Comparison of ENCODE assay signal across 14 cellular contexts in the genomic region with DNA sequence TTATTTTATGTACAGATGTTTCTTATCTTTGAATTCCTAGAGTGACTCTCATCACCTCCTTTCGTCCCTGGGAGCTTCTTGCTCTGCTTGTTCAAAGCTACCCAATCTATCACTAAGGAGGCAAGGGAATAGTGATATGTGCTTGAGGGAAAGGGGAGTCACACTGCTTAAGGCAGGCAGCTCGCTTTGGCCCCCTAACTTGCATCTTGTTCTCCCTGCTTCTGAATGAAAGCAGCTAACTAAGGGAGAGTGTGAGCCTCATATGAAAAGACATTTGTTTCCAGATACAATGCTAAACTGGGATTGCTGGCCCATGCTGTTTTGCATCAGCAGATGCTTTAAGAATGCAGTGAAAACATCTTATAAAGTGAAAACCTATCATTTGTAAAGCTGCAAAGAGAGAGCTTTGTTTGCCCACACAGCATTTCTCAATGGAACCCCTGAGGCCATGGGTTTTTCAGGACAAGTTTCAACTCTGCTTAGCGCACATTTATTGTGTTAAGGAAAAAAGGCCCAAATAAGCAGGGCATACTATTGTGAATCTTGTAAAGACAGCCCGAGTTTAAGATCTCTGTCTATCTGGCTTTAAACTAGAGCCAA.
A peak's percentile ranks its signal among the peaks of the same experiment; 100 is the strongest.
DNase-seq lines count a peak whose midpoint lies in the region; ATAC-seq lines count a peak whose summit lies in the region.
"Had no signal": no experiment of that assay in that cellular context is flagged by ENCODE, and none has a peak within 500 bp of the region (broad histone marks: within the 10 kb centered on the region; RNA-seq: fewer than 3 reads in every experiment).

No MANE protein-coding gene starts in this region.

- in situ Hi-C loops in HAP-1 (cut with MboI; ENCODE audit: low sequenced_read_pairs) = no loop called here

- peak overlapping the region; percentile 79 for H3K27ac ChIP-seq in ectodermal cell (ENCODE audit: insufficient read depth, low read depth, low read length, poor library complexity, severe bottlenecking)
- peak overlapping the region; percentile 33 for H3K27ac ChIP-seq in iPS-20b (ENCODE audit: low read length)
- H3K27ac ChIP-seq: C4-2B had no signal

- DNase-seq in HAP-1 (ENCODE audit: low spot score in 2 of 2) (peak; percentile 69 to 80), NCI-H1105 treated with DMSO at 0.1 percent for 48 hours (lab: John Stamatoyannopoulos, UW) (no peak), NOMO-1 (lab: John Stamatoyannopoulos, UW; ENCODE audit: unreplicated experiment in 2 of 2) (no peak), hippocampal formation (lab: John Stamatoyannopoulos, UW) (no peak)
- DNase-seq: DMS79 treated with DMSO at 0.1 percent for 48 hours, NCI-H1092 treated with DMSO at 0.1 percent for 48 hours, NCI-H2081 treated with DMSO at 0.1 percent for 48 hours, NCI-H446 treated with DMSO at 0.1 percent for 48 hours had no signal

- no peaks in the 10 kb centered on the region for H3K27me3 ChIP-seq in HAP-1 (ENCODE audit: low read depth)
- H3K27me3 ChIP-seq in ectodermal cell (ENCODE audit: control insufficient read depth, insufficient read depth, low read length, poor library complexity, severe bottlenecking) = no peaks in the 10 kb centered on the region
- no peaks in the 10 kb centered on the region for H3K27me3 ChIP-seq in iPS-20b (ENCODE audit: insufficient read depth, low read length)

- no peak for ATAC-seq in GM21423 (IDR thresholded peaks at IDR 0.05; ENCODE audit: unreplicated experiment)
- ATAC-seq: HCT116, Right ventricle myocardium inferior had no signal

- H3K4me1 ChIP-seq in HAP-1 (peaks cover 5% of the 10 kb centered on the region; the same call in 1 of the 2 replicates), ectodermal cell (ENCODE audit: control insufficient read depth, insufficient read depth, low read length) (peaks cover 23% of the 10 kb centered on the region), iPS-20b (ENCODE audit: insufficient read depth, low read length) (peaks cover 33% of the 10 kb centered on the region; the same call in 1 of the 2 replicates)

- H3K4me3 ChIP-seq in HAP-1 (no peak overlapping the region), ectodermal cell (ENCODE audit: insufficient read depth, low read depth, low read length) (no peak overlapping the region), iPS-20b (ENCODE audit: low read length) (no peak overlapping the region)

- H3K36me3 ChIP-seq in HAP-1 (replicated peaks) (no peaks in the 10 kb centered on the region), ectodermal cell (ENCODE audit: control insufficient read depth, insufficient read depth, low read length) (no peaks in the 10 kb centered on the region), iPS-20b (ENCODE audit: insufficient read depth, low read depth, low read length) (no peaks in the 10 kb centered on the region)

- H3K9me3 ChIP-seq in HAP-1 (no peaks in the 10 kb centered on the region), ectodermal cell (ENCODE audit: control insufficient read depth, low read length) (no peaks in the 10 kb centered on the region), iPS-20b (ENCODE audit: insufficient read depth, low read depth, low read length) (no peaks in the 10 kb centered on the region)

- no peak overlapping the region; the same call in 1 of the 2 replicates for H3K9ac ChIP-seq in iPS-20b (ENCODE audit: low read depth, low read length)

- WGBS in ectodermal cell, 2 experiments = 8 to 17% methylated on average over 4 of the region's 4 CpGs

Comparison
In these comparisons a context has a peak if more than half of its experiments do, and no peak if none do; other contexts are left out.
1. DNase-seq: peak in HAP-1 (2 of 2); none in NCI-H1105 treated with DMSO at 0.1 percent for 48 hours (single experiment), NOMO-1 (0 of 2) and hippocampal formation (0 of 2).